Comparison of ENCODE assay signal across 10 cellular contexts in the genomic region with DNA sequence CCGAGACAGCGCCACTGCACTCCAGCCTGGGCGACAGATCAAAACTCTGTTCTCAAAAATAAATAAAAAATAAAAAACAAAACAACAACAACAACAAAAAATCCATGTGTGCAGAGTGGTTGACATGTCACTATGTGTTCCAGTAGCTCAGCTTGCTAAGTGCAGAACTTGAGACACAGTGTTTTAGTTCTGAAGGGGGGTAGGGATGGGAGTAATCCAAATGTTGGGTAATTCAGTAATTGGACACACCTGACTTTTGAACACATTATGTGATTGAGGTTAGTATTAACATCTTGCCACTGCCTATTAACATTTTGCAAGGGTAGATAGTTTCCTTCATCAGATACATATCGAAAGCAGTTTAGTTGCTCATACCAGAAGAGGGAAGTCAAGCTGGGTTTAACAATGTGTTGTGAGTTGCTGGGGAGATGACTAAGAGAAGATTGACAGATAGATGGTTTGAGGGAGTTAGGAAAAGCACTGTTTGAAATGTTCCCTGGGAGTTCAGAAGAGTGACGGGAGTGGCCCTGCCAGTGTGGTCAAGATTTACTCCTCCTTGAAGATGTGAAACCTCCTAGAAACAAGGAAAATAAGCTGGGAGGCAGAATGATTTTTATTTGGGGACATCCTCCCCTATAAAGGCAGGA. TPM values are rescaled to one million over a fixed set of nuclear protein-coding genes. Genes with fewer than 3 reads are reported as not detected.
DNase-seq lines count a peak whose midpoint lies in the region; ATAC-seq, FAIRE-seq and TF ChIP-seq lines count a peak whose summit lies in the region.
"Had no signal": no experiment of that assay in that cellular context is flagged by ENCODE, and none has a peak within 500 bp of the region (broad histone marks: within the 10 kb centered on the region; RNA-seq: fewer than 3 reads in every experiment).

No MANE protein-coding gene starts in this region.

- no peaks in the 10 kb centered on the region for H3K9me2 ChIP-seq in GM23338 (ENCODE audit: insufficient read depth)

- peaks cover 11% of the 10 kb centered on the region for H3K27me3 Mint-ChIP-seq in GM23338 (ENCODE audit: insufficient read depth, low read depth, poor library complexity)

- 0 out of 2 replicates have a peak overlapping the region, but pooled peaks have one; percentile 47 for H3K27ac ChIP-seq in GM23338 (ENCODE audit: low read depth)
- peak overlapping the region; percentile 74 for H3K27ac ChIP-seq in urinary bladder (ENCODE audit: low read depth)
- H3K27ac ChIP-seq: cardiac muscle cell had no signal

- H4K20me1 ChIP-seq in GM23338 (replicated peaks; ENCODE audit: insufficient read depth), result no peaks in the 10 kb centered on the region

- H3K4me1 ChIP-seq in GM23338 (ENCODE audit: insufficient read depth), result peaks cover 21% of the 10 kb centered on the region
- H3K4me1 ChIP-seq in urinary bladder (ENCODE audit: insufficient read depth), result no peaks in the 10 kb centered on the region

- no peaks in the 10 kb centered on the region for H3K36me3 ChIP-seq in GM23338 (ENCODE audit: insufficient read depth)
- no peaks in the 10 kb centered on the region for H3K36me3 ChIP-seq in bronchial epithelial cell (ENCODE audit: control insufficient read depth, insufficient read depth, low read length)
- H3K36me3 ChIP-seq in urinary bladder (ENCODE audit: insufficient read depth), result no peaks in the 10 kb centered on the region
- H3K36me3 ChIP-seq: cardiac muscle cell had no signal

- H3K4me1 Mint-ChIP-seq in GM23338, result peaks cover 4% of the 10 kb centered on the region; the same call in 2 of the 3 replicates

- peak overlapping the region; percentile 92 for H2AFZ ChIP-seq in GM23338

- no peaks in the 10 kb centered on the region for H3K79me2 ChIP-seq in GM23338 (replicated peaks; ENCODE audit: insufficient read depth)

- peak overlapping the region; percentile 55 for H3K4me3 ChIP-seq in GM23338
- H3K4me3 ChIP-seq in bronchial epithelial cell (ENCODE audit: low read depth, low read length), result no peak overlapping the region
- peak overlapping the region; percentile 85 for H3K4me3 ChIP-seq in urinary bladder (ENCODE audit: low read depth, low read length)

- H3K27me3 ChIP-seq in GM23338 (ENCODE audit: insufficient read depth), result peaks cover 8% of the 10 kb centered on the region; the same call in 1 of the 2 replicates
- no peaks in the 10 kb centered on the region for H3K27me3 ChIP-seq in bronchial epithelial cell (ENCODE audit: control insufficient read depth, insufficient read depth, low read length)
- H3K27me3 ChIP-seq: cardiac muscle cell had no signal

- WGBS in urinary bladder, result 71% methylated on average over 5 of the region's 5 CpGs

- peak overlapping the region; percentile 79 for H3K4me2 ChIP-seq in GM23338

- ATAC-seq in GM23338, result peak; percentile 24

- H3K27ac Mint-ChIP-seq in GM23338, result no peak overlapping the region

- no peaks in the 10 kb centered on the region for H3K36me3 Mint-ChIP-seq in GM23338 (ENCODE audit: low read depth)

- DNase-seq in SKM-1 treated with dmso at 0.1 percent for 144 hours (lab: John Stamatoyannopoulos, UW; ENCODE audit: unreplicated experiment), result peak; percentile 18
- DNase-seq in SKM-1 (lab: John Stamatoyannopoulos, UW; ENCODE audit: unreplicated experiment), result no peak
- DNase-seq in GM23338 (ENCODE audit: low spot score), result peak; percentile 39
- peak; percentile 84 for DNase-seq in M059J (ENCODE audit: low read depth)
- peak; percentile 76 for DNase-seq in bronchial epithelial cell (ENCODE audit: low read depth)
- DNase-seq in left kidney (ENCODE audit: low read depth, low spot score), result peak; percentile 33
- no peak for DNase-seq in NCI-H748 (lab: John Stamatoyannopoulos, UW; ENCODE audit: unreplicated experiment)
- DNase-seq: DND-41 had no signal

- FAIRE-seq in bronchial epithelial cell (lab: Jason Lieb, UNC), result no peak

- H3K9me3 Mint-ChIP-seq in GM23338, result no peaks in the 10 kb centered on the region

- no peak overlapping the region for H3K4me3 Mint-ChIP-seq in GM23338

- H3F3A ChIP-seq in GM23338 (replicated peaks; ENCODE audit: low read depth), result peaks cover 5% of the 10 kb centered on the region; the same call in 1 of the 2 replicates

- TF ChIP-seq CTCF in GM23338 (conservative IDR thresholded peaks at IDR 0.05; ENCODE audit: low read depth in 2 of 2), result no peak
- no peak for TF ChIP-seq CTCF in bronchial epithelial cell (IDR thresholded peaks at IDR 0.05; ENCODE audit: insufficient read depth, low read length, severe bottlenecking)

TF ChIP-seq in GM23338, 12 proteins besides CTCF, POLR2A, EP300 and RAD21 (continues in another document):
- TF ChIP-seq EZH2phosphoT487 (IDR thresholded peaks at IDR 0.05; ENCODE audit: unreplicated experiment) (no peak), ZNF114 (CRISPR knock-in tag; IDR thresholded peaks at IDR 0.05) (no peak), CREB1 (CRISPR knock-in tag; IDR thresholded peaks at IDR 0.05; ENCODE audit: low read depth) (no peak), NANOG (IDR thresholded peaks at IDR 0.05; ENCODE audit: borderline replicate concordance) (no peak)
- TF ChIP-seq, protein P1, sequence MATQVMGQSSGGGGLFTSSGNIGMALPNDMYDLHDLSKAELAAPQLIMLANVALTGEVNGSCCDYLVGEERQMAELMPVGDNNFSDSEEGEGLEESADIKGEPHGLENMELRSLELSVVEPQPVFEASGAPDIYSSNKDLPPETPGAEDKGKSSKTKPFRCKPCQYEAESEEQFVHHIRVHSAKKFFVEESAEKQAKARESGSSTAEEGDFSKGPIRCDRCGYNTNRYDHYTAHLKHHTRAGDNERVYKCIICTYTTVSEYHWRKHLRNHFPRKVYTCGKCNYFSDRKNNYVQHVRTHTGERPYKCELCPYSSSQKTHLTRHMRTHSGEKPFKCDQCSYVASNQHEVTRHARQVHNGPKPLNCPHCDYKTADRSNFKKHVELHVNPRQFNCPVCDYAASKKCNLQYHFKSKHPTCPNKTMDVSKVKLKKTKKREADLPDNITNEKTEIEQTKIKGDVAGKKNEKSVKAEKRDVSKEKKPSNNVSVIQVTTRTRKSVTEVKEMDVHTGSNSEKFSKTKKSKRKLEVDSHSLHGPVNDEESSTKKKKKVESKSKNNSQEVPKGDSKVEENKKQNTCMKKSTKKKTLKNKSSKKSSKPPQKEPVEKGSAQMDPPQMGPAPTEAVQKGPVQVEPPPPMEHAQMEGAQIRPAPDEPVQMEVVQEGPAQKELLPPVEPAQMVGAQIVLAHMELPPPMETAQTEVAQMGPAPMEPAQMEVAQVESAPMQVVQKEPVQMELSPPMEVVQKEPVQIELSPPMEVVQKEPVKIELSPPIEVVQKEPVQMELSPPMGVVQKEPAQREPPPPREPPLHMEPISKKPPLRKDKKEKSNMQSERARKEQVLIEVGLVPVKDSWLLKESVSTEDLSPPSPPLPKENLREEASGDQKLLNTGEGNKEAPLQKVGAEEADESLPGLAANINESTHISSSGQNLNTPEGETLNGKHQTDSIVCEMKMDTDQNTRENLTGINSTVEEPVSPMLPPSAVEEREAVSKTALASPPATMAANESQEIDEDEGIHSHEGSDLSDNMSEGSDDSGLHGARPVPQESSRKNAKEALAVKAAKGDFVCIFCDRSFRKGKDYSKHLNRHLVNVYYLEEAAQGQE (IDR thresholded peaks at IDR 0.05; ENCODE audit: unreplicated experiment), result no peak

RNA-seq across cellular contexts. Expression of gene HACD4, which starts 0.9 kb away (rescaled TPM):
- 2.2 and 2.5 TPM in 2 replicates for total RNA-seq in GM23338 (2014; rRNA removed; shearing (Covaris generic))
- 1.3 and 1.7 TPM in 2 replicates for polyA plus RNA-seq in GM23338 (2016; fragmentation: Nextera tagmentation; extraction: Ambion mirVana)
- total RNA-seq in M059J (2014; rRNA removed; shearing (Covaris generic)), result 4.1 TPM in 2 replicates
- 0.79 and 2.4 TPM in 2 replicates for total RNA-seq in bronchial epithelial cell
- 14.5 TPM for total RNA-seq in urinary bladder
- polyA plus RNA-seq in urinary bladder, result 3.8 TPM

RNA-seq across cellular contexts. Expression of gene IFNB1, which starts 47.2 kb away (rescaled TPM):
- not detected in 2 replicates for total RNA-seq in GM23338 (2014; rRNA removed; shearing (Covaris generic))
- polyA plus RNA-seq in GM23338 (2016; fragmentation: Nextera tagmentation; extraction: Ambion mirVana) (not detected in 2 replicates), urinary bladder (not detected)
- total RNA-seq in M059J (2014; rRNA removed; shearing (Covaris generic)), result 0.52 TPM in 1 of 2 replicates, not detected in the other
- total RNA-seq in bronchial epithelial cell (0.26 TPM in 2 replicates), urinary bladder (not detected)
- total RNA-seq: cardiac muscle cell had no signal
- polyA plus RNA-seq: cardiac muscle cell had no signal

Comparison
In these comparisons a context has a peak if more than half of its experiments do, and no peak if none do; other contexts are left out.
1. DNase-seq: peak in SKM-1 treated with dmso at 0.1 percent for 144 hours (single experiment), GM23338 (single experiment), M059J (single experiment), bronchial epithelial cell (single experiment) and left kidney (single experiment); none in SKM-1 (single experiment) and NCI-H748 (single experiment).